ENCODE assay signal across 19 cellular contexts in genomic region chr17:31374503-31374902, GRCh38. TPM values are rescaled to one million over a fixed set of nuclear protein-coding genes. Genes with fewer than 3 reads are reported as not detected.
A peak's percentile ranks its signal among the peaks of the same experiment; 100 is the strongest.
DNase-seq lines count a peak whose midpoint lies in the region; ATAC-seq and TF ChIP-seq lines count a peak whose summit lies in the region.
"Had no signal": no experiment of that assay in that cellular context is flagged by ENCODE, and none has a peak within 500 bp of the region (broad histone marks: within the 10 kb centered on the region; RNA-seq: fewer than 3 reads in every experiment).

No MANE protein-coding gene starts in this region.

- no peaks in the 10 kb centered on the region for H3K4me1 Mint-ChIP-seq in central memory CD8-positive, alpha-beta T cell

- H3K27ac Mint-ChIP-seq in central memory CD8-positive, alpha-beta T cell (ENCODE audit: low read depth): no peak overlapping the region
- H3K27ac Mint-ChIP-seq: CD8-positive, alpha-beta T cell had no signal

- ATAC-seq in central memory CD8-positive, alpha-beta T cell (replicated peaks; ENCODE audit: extremely low read depth, poor library complexity, severe bottlenecking): no peak
- no peak for ATAC-seq in left cardiac atrium
- ATAC-seq: CD8-positive, alpha-beta T cell had no signal

- H3K27me3 ChIP-seq in GM06990 (replicated peaks; ENCODE audit: control insufficient read depth, insufficient read depth, low read length) (no peaks in the 10 kb centered on the region), HL-60 (ENCODE audit: insufficient read depth, poor library complexity, severe bottlenecking) (no peaks in the 10 kb centered on the region), spleen (replicated peaks in 1 of 7) (no peaks in the 10 kb centered on the region)
- H3K27me3 ChIP-seq: BE2C had no signal

- intact Hi-C loops in spleen (cut with DNase I; ENCODE audit: low total_unique reads) (loop anchor here (10.0 kb wide), 2 partner anchors 140 to 360 kb away; no protein-coding TSS in a partner anchor), left cardiac atrium (cut with DNase I) (no loop called here)

- peaks cover 0 to 48% (median 43%) of the 10 kb centered on the region in 6 donors for H3K4me1 ChIP-seq in spleen
- H3K4me1 ChIP-seq: BE2C had no signal

- TF ChIP-seq CTCF in GM06990 (IDR thresholded peaks at IDR 0.05; ENCODE audit: insufficient read depth, low read length, poor library complexity, severe bottlenecking) (no peak), HL-60 (IDR thresholded peaks at IDR 0.05; ENCODE audit: insufficient read depth, low read length) (no peak), spleen (IDR thresholded peaks at IDR 0.05 in 8 of 11, conservative IDR thresholded peaks at IDR 0.05 in 3 of 11) (no peak)

- no peaks in the 10 kb centered on the region for H3K9me3 Mint-ChIP-seq in central memory CD8-positive, alpha-beta T cell
- H3K9me3 Mint-ChIP-seq: CD8-positive, alpha-beta T cell; H9 had no signal

- peak; percentile 14 for DNase-seq in GM06990 (ENCODE audit: extremely low read depth, insufficient read length)
- DNase-seq in HL-60 (ENCODE audit: low read depth in 1 of 2, low spot score in 1 of 2): no peak
- no peak for DNase-seq in central memory CD8-positive, alpha-beta T cell (ENCODE audit: low spot score in 2 of 2)
- DNase-seq in spleen: no peak
- no peak for DNase-seq in activated CD8-positive, alpha-beta memory T cell treated with anti-CD3 and anti-CD28 coated beads, Interleukin-2, amount 50 U/mL, for 4 hours
- DNase-seq in HT-29 (ENCODE audit: low spot score): no peak
- DNase-seq in left cardiac atrium: no peak
- no peak for DNase-seq in NCI-H1930 (lab: John Stamatoyannopoulos, UW)
- DNase-seq: ACHN; BE2C; Calu3; CD8-positive, alpha-beta T cell; DMS53; DND-41; EL; H9; KG1 had no signal

- H3K9me3 ChIP-seq in spleen: no peaks in the 10 kb centered on the region
- H3K9me3 ChIP-seq: BE2C had no signal

- H3K36me3 ChIP-seq in GM06990 (ENCODE audit: control insufficient read depth, insufficient read depth, low read length) (no peaks in the 10 kb centered on the region), spleen (peaks cover 0 to 36% (median 0%) of the 10 kb centered on the region in 6 donors)
- H3K36me3 ChIP-seq: BE2C had no signal

- H3K36me3 Mint-ChIP-seq in central memory CD8-positive, alpha-beta T cell (ENCODE audit: insufficient read depth): peaks cover 9% of the 10 kb centered on the region

- H3K4me3 Mint-ChIP-seq in central memory CD8-positive, alpha-beta T cell: peak overlapping the region; percentile 29
- H3K4me3 Mint-ChIP-seq: CD8-positive, alpha-beta T cell; H9 had no signal

- TF ChIP-seq POLR2A in spleen (IDR thresholded peaks at IDR 0.05): no peak

- H3K27ac ChIP-seq in HL-60 (replicated peaks) (peak overlapping the region; percentile 69), spleen (peak overlapping the region in 6 of 8 donors; percentile 3 to 71 (median 56))

- H3K4me3 ChIP-seq in GM06990 (replicated peaks; ENCODE audit: low read depth, low read length) (no peak overlapping the region), HL-60 (replicated peaks; ENCODE audit: insufficient read depth, low read length) (no peak overlapping the region), spleen (no peak overlapping the region)

- H3K27me3 Mint-ChIP-seq in central memory CD8-positive, alpha-beta T cell: no peaks in the 10 kb centered on the region

- WGBS in spleen, 5 donors: 72 to 86% (median 82%) methylated on average over 2 of the region's 2 CpGs

RNA-seq across cellular contexts. Expression of gene RAB11FIP4, which starts 17.0 kb away (rescaled TPM):
- total RNA-seq in spleen: 10 to 100 TPM; 17.8 to 25.2 (median 22.3) TPM
- polyA plus RNA-seq in spleen: 1 to 10 TPM; 5.5 to 8.9 (median 5.8) TPM
- total RNA-seq in HT-29 (2014; rRNA removed; shearing (Covaris generic)): 58.3 and 59.5 TPM in 2 replicates
- total RNA-seq in left cardiac atrium: 1 to 10 TPM; 3.1 to 6.1 TPM

RNA-seq across cellular contexts. Expression of gene EVI2A, which starts 53.1 kb away (rescaled TPM):
- total RNA-seq in spleen (10 to 100 TPM; 27.0 to 52.8 (median 31.9) TPM), left cardiac atrium (1 to 10 TPM; 1.9 to 5.9 TPM)
- 10 to 100 TPM; 46.8 to 79.7 (median 68.0) TPM for polyA plus RNA-seq in spleen
- not detected in 2 replicates for total RNA-seq in HT-29 (2014; rRNA removed; shearing (Covaris generic))
- total RNA-seq: Calu3, G401, H1, H9 had no signal
- polyA plus RNA-seq: H1 had no signal

Comparison
In these comparisons a context has a peak if more than half of its experiments do, and no peak if none do; other contexts are left out.
1. RNA of gene EVI2A, which starts 53.1 kb away (total RNA-seq): 27.0 to 52.8 TPM in spleen; 1.9 to 5.9 TPM in left cardiac atrium and not detected in HT-29; every median in the first group is over 4 times any median in the second.